1 cellular context compared by ENCODE assay signal in the genomic region with DNA sequence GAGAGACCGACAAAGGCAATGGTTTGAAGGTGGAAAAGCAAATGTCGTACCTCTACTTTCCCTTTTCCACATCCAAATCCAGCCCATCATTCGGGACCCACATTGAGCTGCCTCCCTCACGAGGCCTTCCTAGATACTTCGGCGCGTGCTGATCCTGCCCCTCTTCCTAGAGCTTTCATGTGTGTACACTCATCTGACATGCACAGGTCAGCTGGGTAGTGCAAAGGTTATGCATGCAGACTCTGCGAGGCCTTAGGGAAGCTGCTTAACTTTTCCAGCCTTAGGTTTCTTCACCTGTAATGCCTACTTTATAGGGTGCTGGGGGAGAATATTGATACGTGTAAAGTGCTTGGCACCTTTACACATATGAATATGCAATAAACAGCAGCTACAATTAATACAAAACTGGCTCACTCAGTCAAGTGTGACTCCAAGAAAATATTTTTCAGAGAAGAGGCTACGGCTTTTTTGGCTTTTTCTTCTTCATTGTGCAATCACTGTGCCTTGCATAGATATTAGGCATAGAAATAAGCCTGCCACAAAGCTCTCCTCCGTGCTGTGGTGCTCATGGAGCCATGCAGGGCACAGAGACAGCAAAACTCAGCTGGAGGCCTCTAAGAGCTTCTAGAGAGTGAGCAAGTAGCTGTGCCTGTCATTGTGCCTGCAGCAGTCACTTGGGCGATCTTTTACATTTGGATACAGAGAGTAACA.
TF ChIP-seq lines count a peak whose summit lies in the region.

No MANE protein-coding gene starts in this region.

TF ChIP-seq in K562, 482 proteins besides CTCF, POLR2A, EP300 and RAD21 (continued from another document):
- TF ChIP-seq CEBPG (CRISPR knock-in tag; IDR thresholded peaks at IDR 0.05) = 0 out of 2 replicates have a peak, but pooled peaks have one; percentile 17
- peak in 1 of 2 experiments; percentile 21; a peak in 1 of 4 replicates for TF ChIP-seq CEBPG (tag; conservative IDR thresholded peaks at IDR 0.05 in 1 of 2, IDR thresholded peaks at IDR 0.05 in 1 of 2)
- TF ChIP-seq SP1 (CRISPR knock-in tag; IDR thresholded peaks at IDR 0.05) = no peak
- no peak for TF ChIP-seq SNRNP70 (optimal IDR thresholded peaks at IDR 0.05; ENCODE audit: low read depth, low read length)
- TF ChIP-seq, protein P1, sequence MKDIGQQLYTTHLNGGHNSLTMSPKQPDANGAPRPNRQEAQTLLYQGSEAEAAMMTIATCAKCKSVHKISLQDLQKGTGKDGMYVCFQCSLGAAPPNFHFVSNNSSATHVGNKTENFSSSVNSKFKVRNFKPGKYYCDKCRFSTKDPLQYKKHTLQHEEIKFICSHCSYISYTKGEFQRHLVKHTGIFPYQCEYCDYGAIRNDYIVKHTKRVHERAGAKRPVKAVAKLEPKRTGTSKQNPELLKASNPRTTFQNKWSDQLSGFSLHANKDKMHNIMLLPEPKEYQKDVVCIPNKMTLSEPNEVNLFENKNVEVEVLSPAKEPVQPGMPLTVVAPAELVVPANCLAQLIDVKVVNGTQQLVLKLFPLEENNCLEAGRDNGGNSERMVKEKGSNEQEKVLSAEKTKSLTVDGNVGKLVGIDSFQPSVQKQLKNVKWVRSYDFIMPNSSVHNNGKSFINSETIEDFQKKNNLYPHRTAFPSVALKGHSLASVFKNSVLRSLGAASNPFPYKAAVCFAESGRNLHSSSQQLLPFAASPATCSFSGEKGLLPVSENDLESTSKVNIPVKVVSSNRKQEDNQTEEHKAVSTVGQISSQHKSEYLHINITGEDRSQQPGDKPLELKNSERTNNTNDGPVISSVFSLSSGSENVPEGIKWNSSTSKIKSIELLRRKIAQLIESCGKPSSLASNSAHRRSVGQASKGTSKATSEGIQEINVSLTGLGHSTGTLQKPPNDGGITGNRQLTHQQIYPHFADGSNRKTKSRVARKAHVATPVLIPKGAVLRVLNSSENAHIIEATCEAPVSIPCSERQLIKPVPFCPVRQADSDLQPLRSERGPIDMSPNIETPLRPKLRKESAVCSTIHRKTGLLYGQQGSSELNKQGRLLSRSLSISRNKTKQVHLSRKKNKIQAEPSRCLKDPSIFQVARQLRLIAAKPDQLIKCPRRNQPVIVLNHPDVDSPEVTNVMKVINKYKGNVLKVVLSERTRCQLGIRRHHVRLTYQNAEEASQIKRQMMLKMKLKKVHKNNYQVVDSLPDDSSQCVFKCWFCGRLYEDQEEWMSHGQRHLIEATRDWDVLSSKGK (CRISPR knock-in tag; IDR thresholded peaks at IDR 0.05) = no peak
- no peak for TF ChIP-seq DACH1 (IDR thresholded peaks at IDR 0.05; ENCODE audit: partially characterized antibody)
- no peak for TF ChIP-seq BCL6 (CRISPR knock-in tag; IDR thresholded peaks at IDR 0.05)
- TF ChIP-seq CBX5 (IDR thresholded peaks at IDR 0.05; ENCODE audit: borderline replicate concordance, low read depth) = no peak
- TF ChIP-seq CEBPB (tag; IDR thresholded peaks at IDR 0.05) = peak; percentile 61
